Comparison of ENCODE assay signal across 9 cellular contexts in genomic region chr2:162963156-162963555, GRCh38.
"Had no signal": no experiment of that assay in that cellular context is flagged by ENCODE, and none has a peak within 500 bp of the region (broad histone marks: within the 10 kb centered on the region; RNA-seq: fewer than 3 reads in every experiment).

No MANE protein-coding gene starts in this region.

- H3K36me3 ChIP-seq: HAP-1 had no signal

- H3K4me3 Mint-ChIP-seq: HFFc6, IgD-negative memory B cell had no signal

- H3K27me3 Mint-ChIP-seq: IgD-negative memory B cell had no signal

- H3K4me1 ChIP-seq: HAP-1 had no signal

- H3K4me1 Mint-ChIP-seq: IgD-negative memory B cell had no signal

- ATAC-seq: HCT116, HepG2 had no signal

- H3K27ac ChIP-seq: GM23248, HL-60 had no signal

- H3K9me3 ChIP-seq: HAP-1 had no signal

- H3K4me3 ChIP-seq: GM23248, HAP-1 had no signal

- H3K27ac Mint-ChIP-seq: HFFc6, IgD-negative memory B cell had no signal

- DNase-seq: GM23248, GOT3, H7, HFFc6 had no signal
